ENCODE assay signal across 9 cellular contexts in the genomic region with DNA sequence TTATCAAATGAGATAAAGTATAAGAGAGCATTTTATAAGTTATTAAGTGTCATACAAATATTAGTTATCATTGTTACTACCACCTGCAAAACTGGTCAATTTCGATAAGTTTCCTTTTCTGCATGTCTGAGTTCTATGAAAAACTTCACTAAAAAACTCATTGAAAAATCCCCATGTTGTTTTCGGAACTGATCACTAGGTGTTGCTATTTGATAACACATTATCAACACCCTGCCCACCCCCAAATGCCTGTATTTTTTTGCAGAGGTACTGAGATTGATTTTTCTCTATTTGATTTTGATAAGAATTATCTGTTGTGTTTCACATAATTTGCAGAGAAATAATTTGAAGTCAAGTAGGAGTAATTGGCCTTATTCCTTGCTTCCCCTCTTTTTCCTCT. TPM values are rescaled to one million over a fixed set of nuclear protein-coding genes. Genes with fewer than 3 reads are reported as not detected.
DNase-seq lines count a peak whose midpoint lies in the region; ATAC-seq and TF ChIP-seq lines count a peak whose summit lies in the region.
"Had no signal": no experiment of that assay in that cellular context is flagged by ENCODE, and none has a peak within 500 bp of the region (broad histone marks: within the 10 kb centered on the region; RNA-seq: fewer than 3 reads in every experiment).

No MANE protein-coding gene starts in this region.

- TF ChIP-seq CTCF in epithelial cell of proximal tubule (conservative IDR thresholded peaks at IDR 0.05; ENCODE audit: low read depth, low read length), result peak; percentile 69
- TF ChIP-seq CTCF in gastrocnemius medialis (IDR thresholded peaks at IDR 0.05 in 4 of 5, conservative IDR thresholded peaks at IDR 0.05 in 1 of 5), result peak; percentile 27 to 61 (median 56)

- H3K4me1 ChIP-seq in gastrocnemius medialis, result no peaks in the 10 kb centered on the region

- no peaks in the 10 kb centered on the region for H3K27me3 ChIP-seq in gastrocnemius medialis

- in situ Hi-C loops in gastrocnemius medialis (cut with MboI; ENCODE audit: low sequenced_read_pairs in 4 of 4), result loop anchor here (5.0 to 10.0 kb wide), 4 partner anchors 290 to 302 kb away; no protein-coding TSS in a partner anchor

- no peaks in the 10 kb centered on the region for H3K36me3 ChIP-seq in gastrocnemius medialis

- no peak overlapping the region for H3K27ac ChIP-seq in gastrocnemius medialis

- intact Hi-C loops in gastrocnemius medialis (cut with DNase I; ENCODE audit: low total_unique reads), result loop anchor here (1.0 to 2.0 kb wide), 2 partner anchors 289 to 330 kb away; no protein-coding TSS in a partner anchor

- DNase-seq in DMS 273 (lab: John Stamatoyannopoulos, UW; ENCODE audit: unreplicated experiment), result peak; percentile 55
- DNase-seq in DMS 273 treated with DMSO at 0.1 percent for 48 hours (lab: John Stamatoyannopoulos, UW), result no peak
- DNase-seq in NCI-H69 (lab: John Stamatoyannopoulos, UW), result peak; percentile 58
- DNase-seq in epithelial cell of proximal tubule (ENCODE audit: low read depth), result no peak
- DNase-seq in gastrocnemius medialis, result no peak
- DNase-seq in stimulated activated CD4-positive, alpha-beta T cell treated with anti-CD3 and anti-CD28 coated beads, Interleukin-2, amount 100 ng/mL, for 24 hours, result no peak

- peak in 1 of 2 donors; percentile 30 for ATAC-seq in gastrocnemius medialis
- no peak for ATAC-seq in HG03442 (IDR thresholded peaks at IDR 0.05; ENCODE audit: unreplicated experiment)
- no peak for ATAC-seq in GM18517 (IDR thresholded peaks at IDR 0.05; ENCODE audit: unreplicated experiment)

- TF ChIP-seq POLR2A in gastrocnemius medialis (IDR thresholded peaks at IDR 0.05), result no peak

- H3K9me3 ChIP-seq in gastrocnemius medialis, result no peaks in the 10 kb centered on the region

- no peak overlapping the region for H3K4me3 ChIP-seq in epithelial cell of proximal tubule (ENCODE audit: low read depth, low read length)
- no peak overlapping the region for H3K4me3 ChIP-seq in gastrocnemius medialis

RNA-seq across cellular contexts. Expression of gene DISP1, which starts 22.1 kb away (rescaled TPM):
- total RNA-seq in epithelial cell of proximal tubule (2.3 and 3.8 TPM in 2 replicates), gastrocnemius medialis (1 to 10 TPM; 2.4 to 3.7 (median 2.9) TPM)

RNA-seq across cellular contexts. Expression of gene FAM177B, which starts 55.7 kb away (rescaled TPM):
- total RNA-seq in epithelial cell of proximal tubule (not detected in 2 replicates), gastrocnemius medialis (under 1 TPM in 1 of 4 donors, not detected in 3; 0.39 TPM)
- total RNA-seq: A172 had no signal

Comparison
In these comparisons a context has a peak if more than half of its experiments do, and no peak if none do; other contexts are left out.
1. DNase-seq: peak in DMS 273 (single experiment) and NCI-H69 (single experiment); none in DMS 273 treated with DMSO at 0.1 percent for 48 hours (single experiment), epithelial cell of proximal tubule (single experiment), gastrocnemius medialis (0 of 2) and stimulated activated CD4-positive, alpha-beta T cell treated with anti-CD3 and anti-CD28 coated beads, Interleukin-2, amount 100 ng/mL, for 24 hours (0 of 2).